Comparison of ENCODE assay signal across 29 cellular contexts in the genomic region with DNA sequence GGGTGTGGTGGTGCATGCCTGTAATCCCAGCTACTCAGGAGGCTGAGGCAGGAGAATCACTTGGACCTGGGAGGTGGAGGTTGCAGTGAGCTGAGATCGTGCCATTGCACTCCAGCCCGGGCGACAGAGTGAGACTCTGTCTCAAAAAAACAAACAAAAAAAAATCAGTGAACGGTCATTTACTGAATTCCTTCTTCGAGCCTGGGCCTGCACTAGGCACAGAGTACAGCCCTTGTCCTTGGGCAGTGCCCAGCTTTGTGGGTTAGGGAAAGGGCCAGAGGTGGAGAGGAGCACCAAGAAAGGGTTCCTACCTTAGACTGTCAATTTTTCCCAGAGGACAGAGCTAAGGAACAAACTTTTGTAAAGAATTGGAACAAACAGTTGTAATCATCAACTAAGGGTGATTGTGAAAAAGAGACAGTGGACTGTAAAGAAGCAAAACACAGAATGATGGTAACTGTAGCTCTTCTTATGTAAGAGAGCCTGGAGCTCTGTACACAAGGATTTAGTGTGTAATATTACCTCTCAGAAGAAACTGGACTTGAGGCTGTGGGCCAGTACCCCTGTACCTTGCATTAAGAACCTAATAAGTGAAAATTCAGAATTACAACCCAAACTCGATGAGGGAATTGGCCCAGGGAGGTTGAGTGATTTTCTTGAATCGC.
"Had no signal": no experiment of that assay in that cellular context is flagged by ENCODE, and none has a peak within 500 bp of the region (broad histone marks: within the 10 kb centered on the region; RNA-seq: fewer than 3 reads in every experiment).

No MANE protein-coding gene starts in this region.

- H3K4me2 ChIP-seq: neural progenitor cell, smooth muscle cell had no signal

- H3K4me3 Mint-ChIP-seq: naive thymus-derived CD4-positive, alpha-beta T cell; natural killer cell treated with Interleukin-12 subunit alpha and Interleukin-12 subunit beta and Interleukin-15 and Interleukin-18, amount 100 ng/mL, for 72 hours; neural progenitor cell; stimulated activated memory B cell treated with anti-CD40 and anti-IgM and Interleukin-4, amounts not matched to agents 10 μg/mL and 1 μg/mL and 100 μg/mL, for 72 hours; stimulated activated naive CD8-positive, alpha-beta T cell treated with anti-CD3 and anti-CD28 coated beads, Interleukin-15, amount 100 ng/mL, for 72 hours had no signal

- H3K27me3 ChIP-seq: neural progenitor cell, spleen, suprapubic skin, testis, tibial artery, transverse colon, upper lobe of right lung, uterus had no signal

- H3K27me3 Mint-ChIP-seq: progenitor cell of endocrine pancreas; stimulated activated memory B cell treated with anti-CD40 and anti-IgM and Interleukin-4, amounts not matched to agents 10 μg/mL and 1 μg/mL and 100 μg/mL, for 72 hours; stimulated activated naive CD8-positive, alpha-beta T cell treated with anti-CD3 and anti-CD28 coated beads, Interleukin-15, amount 100 ng/mL, for 72 hours had no signal

- H3K9me3 Mint-ChIP-seq: naive thymus-derived CD4-positive, alpha-beta T cell; natural killer cell treated with Interleukin-12 subunit alpha and Interleukin-12 subunit beta and Interleukin-15 and Interleukin-18, amount 100 ng/mL, for 72 hours; neural progenitor cell; stimulated activated memory B cell treated with anti-CD40 and anti-IgM and Interleukin-4, amounts not matched to agents 10 μg/mL and 1 μg/mL and 100 μg/mL, for 72 hours; stimulated activated naive CD8-positive, alpha-beta T cell treated with anti-CD3 and anti-CD28 coated beads, Interleukin-15, amount 100 ng/mL, for 72 hours; type B pancreatic cell had no signal

- H3K36me3 ChIP-seq: neural progenitor cell, spleen, suprapubic skin, tibial artery, transverse colon, upper lobe of right lung, uterus had no signal

- H3K27ac Mint-ChIP-seq: naive thymus-derived CD4-positive, alpha-beta T cell; natural killer cell treated with Interleukin-12 subunit alpha and Interleukin-12 subunit beta and Interleukin-15 and Interleukin-18, amount 100 ng/mL, for 72 hours; neural progenitor cell; progenitor cell of endocrine pancreas; stimulated activated memory B cell treated with anti-CD40 and anti-IgM and Interleukin-4, amounts not matched to agents 10 μg/mL and 1 μg/mL and 100 μg/mL, for 72 hours had no signal

- H3K9me3 ChIP-seq: psoas muscle, spleen, suprapubic skin, testis, tibial artery, transverse colon, upper lobe of right lung, uterus had no signal

- H2AFZ ChIP-seq: neural progenitor cell, parathyroid adenoma had no signal

- H3K4me1 ChIP-seq: neural progenitor cell, parathyroid adenoma, psoas muscle, spleen, suprapubic skin, testis, tibial artery, upper lobe of right lung, uterus had no signal

- H3K36me3 Mint-ChIP-seq: natural killer cell treated with Interleukin-12 subunit alpha and Interleukin-12 subunit beta and Interleukin-15 and Interleukin-18, amount 100 ng/mL, for 72 hours; neural progenitor cell; stimulated activated memory B cell treated with anti-CD40 and anti-IgM and Interleukin-4, amounts not matched to agents 10 μg/mL and 1 μg/mL and 100 μg/mL, for 72 hours; type B pancreatic cell had no signal

- H3K27ac ChIP-seq: neural progenitor cell, parathyroid adenoma, psoas muscle, spleen, suprapubic skin, testis, tibial artery, upper lobe of right lung, uterus had no signal

- H3K4me3 ChIP-seq: neural progenitor cell, psoas muscle, skin epidermis, smooth muscle cell, spleen, suprapubic skin, testis, tibial artery, transverse colon, upper lobe of right lung, uterus had no signal

- DNase-seq: naive thymus-derived CD4-positive, alpha-beta T cell; occipital lobe; posterior cingulate gyrus; psoas muscle; right cardiac atrium; spleen; stimulated activated CD4-positive, alpha-beta T cell treated with anti-CD3 and anti-CD28 coated beads, Interleukin-12 subunit alpha, Interleukin-12 subunit beta, amount 100 ng/mL, for 4 hours; stimulated activated CD4-positive, alpha-beta T cell treated with anti-CD3 and anti-CD28 coated beads, Interleukin-1b, Interleukin-23, amount 100 ng/mL, for 48 hours; stimulated activated CD4-positive, alpha-beta T cell treated with anti-CD3 and anti-CD28 coated beads, Interleukin-4, amount 100 ng/mL, for 1 hour; stimulated activated CD4-positive, alpha-beta T cell treated with anti-CD3 and anti-CD28 coated beads, Interleukin-4, amount 100 ng/mL, for 4 hours; stimulated activated CD8-positive, alpha-beta memory T cell treated with anti-CD3 and anti-CD28 coated beads, Interleukin-4, amount 100 ng/mL, for 48 hours; stimulated activated naive CD4-positive, alpha-beta T cell; stimulated activated naive CD8-positive, alpha-beta T cell treated with anti-CD3 and anti-CD28 coated beads, Interleukin-15, amount 100 ng/mL, for 72 hours; stimulated activated naive CD8-positive, alpha-beta T cell treated with anti-CD3 and anti-CD28 coated beads, Interleukin-15, Interleukin-2, amounts not matched to agents 100 U/mL and 50 U/mL, for 24 hours; testis; tibial artery; transverse colon; upper lobe of right lung; uterus had no signal

- H3K4me1 Mint-ChIP-seq: neural progenitor cell; stimulated activated naive CD8-positive, alpha-beta T cell treated with anti-CD3 and anti-CD28 coated beads, Interleukin-15, amount 100 ng/mL, for 72 hours had no signal

- H3K79me2 ChIP-seq: parathyroid adenoma had no signal

- H3K9ac ChIP-seq: neural progenitor cell, parathyroid adenoma had no signal

- ATAC-seq: natural killer cell treated with Interleukin-12 subunit alpha and Interleukin-12 subunit beta and Interleukin-15 and Interleukin-18, amount 100 ng/mL, for 72 hours; psoas muscle; right cardiac atrium; sciatic nerve; stimulated activated memory B cell treated with anti-CD40 and anti-IgM and Interleukin-4, amounts not matched to agents 10 μg/mL and 1 μg/mL and 100 μg/mL, for 72 hours; stimulated activated naive CD8-positive, alpha-beta T cell treated with anti-CD3 and anti-CD28 coated beads, Interleukin-15, amount 100 ng/mL, for 72 hours; stimulated activated naive CD8-positive, alpha-beta T cell treated with anti-CD3 and anti-CD28 coated beads, Interleukin-15, Interleukin-2, amounts not matched to agents 100 U/mL and 50 U/mL, for 24 hours; upper lobe of right lung had no signal
